Comparison of ENCODE assay signal across 22 cellular contexts in genomic region chr12:109487181-109488050, GRCh38.
"Had no signal": no experiment of that assay in that cellular context is flagged by ENCODE, and none has a peak within 500 bp of the region (broad histone marks: within the 10 kb centered on the region; RNA-seq: fewer than 3 reads in every experiment).

No MANE protein-coding gene starts in this region.

- FAIRE-seq: colon, endothelial cell of umbilical vein, frontal cortex, islet of Langerhans, keratinocyte had no signal

- DNase-seq: dermis blood vessel endothelial cell; dorsolateral prefrontal cortex; effector CD4-positive, alpha-beta T cell; effector memory CD4-positive, alpha-beta T cell; foreskin keratinocyte; heart left ventricle; hippocampal formation; left cardiac atrium; left lung; left ventricle myocardium superior; lower lobe of right lung; mesendoderm; midbrain; naive thymus-derived CD4-positive, alpha-beta T cell had no signal

- H3K4me1 ChIP-seq: esophagus muscularis mucosa, foreskin keratinocyte, gastroesophageal sphincter, heart left ventricle, left lung, lower lobe of right lung had no signal

- H3K9me3 ChIP-seq: esophagus muscularis mucosa, gastroesophageal sphincter, heart left ventricle, left lung, lower lobe of right lung had no signal

- H3K4me3 ChIP-seq: coronary artery, dorsolateral prefrontal cortex, esophagus muscularis mucosa, gastroesophageal sphincter, heart left ventricle, left lung, lower lobe of right lung had no signal

- ATAC-seq: foreskin keratinocyte; gastroesophageal sphincter; heart left ventricle; left cardiac atrium; left lung; left ventricle myocardium superior; lower lobe of right lung; naive thymus-derived CD4-positive, alpha-beta T cell had no signal

- H3K27me3 ChIP-seq: dorsolateral prefrontal cortex, esophagus muscularis mucosa, foreskin keratinocyte, gastroesophageal sphincter, heart left ventricle, left lung had no signal

- H3K27ac ChIP-seq: coronary artery, dorsolateral prefrontal cortex, esophagus muscularis mucosa, foreskin keratinocyte, gastroesophageal sphincter, heart left ventricle, left lung, lower lobe of right lung had no signal
